Comparison of ENCODE assay signal across 8 cellular contexts in the genomic region with DNA sequence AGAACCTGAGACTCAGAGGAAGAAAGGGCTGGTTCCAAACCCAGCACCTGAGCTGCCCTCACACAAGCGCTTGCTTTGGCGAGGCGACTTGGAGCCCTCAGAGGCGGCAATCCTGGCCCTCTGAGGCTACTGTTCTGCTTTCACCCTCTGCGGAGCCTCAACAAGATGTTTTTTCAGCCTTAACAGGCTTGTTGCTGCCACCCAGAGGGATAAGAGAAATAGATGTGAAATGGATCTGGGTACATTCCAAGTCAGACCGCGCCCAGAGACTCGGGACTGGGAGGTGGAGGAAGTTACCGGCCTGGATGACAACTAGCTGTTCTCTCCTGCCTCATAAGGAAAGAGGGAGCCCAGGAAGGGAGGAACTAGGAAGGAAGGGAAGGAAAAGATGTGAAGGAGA.
DNase-seq lines count a peak whose midpoint lies in the region; ATAC-seq and TF ChIP-seq lines count a peak whose summit lies in the region.

No MANE protein-coding gene starts in this region.

- peak; percentile 86 for ATAC-seq in GM23338
- ATAC-seq in heart left ventricle: peak in 3 of 4 donors; percentile 47 to 65 (median 49)
- ATAC-seq in HG03095 (IDR thresholded peaks at IDR 0.05; ENCODE audit: unreplicated experiment): no peak
- ATAC-seq in HG03025 (IDR thresholded peaks at IDR 0.05; ENCODE audit: low FRiP score, unreplicated experiment): no peak

- H3K4me3 ChIP-seq in GM23338 (no peak overlapping the region), heart left ventricle (no peak overlapping the region), sigmoid colon (no peak overlapping the region), coronary artery (no peak overlapping the region)

- H3K79me2 ChIP-seq in GM23338 (replicated peaks; ENCODE audit: insufficient read depth): no peaks in the 10 kb centered on the region

- 51 to 61% (median 56%) methylated on average over 9 of the region's 9 CpGs for WGBS in heart left ventricle, 4 donors
- 14 to 56% methylated on average over 9 of the region's 9 CpGs for WGBS in sigmoid colon, 2 donors

- H3K27me3 ChIP-seq in GM23338 (ENCODE audit: insufficient read depth): no peaks in the 10 kb centered on the region
- H3K27me3 ChIP-seq in heart left ventricle: no peaks in the 10 kb centered on the region
- H3K27me3 ChIP-seq in sigmoid colon: no peaks in the 10 kb centered on the region

- TF ChIP-seq POLR2A in heart left ventricle (IDR thresholded peaks at IDR 0.05): no peak
- no peak for TF ChIP-seq POLR2A in sigmoid colon (IDR thresholded peaks at IDR 0.05)

- peak in 1 of 4 donors; percentile 9 for TF ChIP-seq EP300 in sigmoid colon (IDR thresholded peaks at IDR 0.05)

- H3K36me3 ChIP-seq in GM23338 (ENCODE audit: insufficient read depth) (no peaks in the 10 kb centered on the region), heart left ventricle (peaks cover 0 to 34% (median 3%) of the 10 kb centered on the region in 9 donors), sigmoid colon (no peaks in the 10 kb centered on the region)

- no peaks in the 10 kb centered on the region for H3K9me3 ChIP-seq in heart left ventricle
- H3K9me3 ChIP-seq in sigmoid colon: no peaks in the 10 kb centered on the region

- H3K27me3 Mint-ChIP-seq in GM23338 (ENCODE audit: insufficient read depth, low read depth, poor library complexity): peaks cover 5% of the 10 kb centered on the region

- no peak overlapping the region for H3K4me2 ChIP-seq in GM23338

- peak; percentile 60 for DNase-seq in GM23338 (ENCODE audit: low spot score)
- peak; percentile 32 for DNase-seq in SW480 (ENCODE audit: low spot score)
- DNase-seq in heart left ventricle: peak in 1 of 5 donors; percentile 33
- peak; percentile 93 for DNase-seq in sigmoid colon
- DNase-seq in activated naive CD4-positive, alpha-beta T cell treated with Interleukin-2 at 50 U/mL for 16 hours: no peak
- DNase-seq in coronary artery (ENCODE audit: low spot score): no peak

- TF ChIP-seq CTCF in GM23338 (conservative IDR thresholded peaks at IDR 0.05; ENCODE audit: low read depth in 2 of 2) (peak; percentile 27 to 46; a peak in 3 of 4 replicates), heart left ventricle (IDR thresholded peaks at IDR 0.05) (peak in 5 of 12 donors; percentile 9 to 32 (median 23)), sigmoid colon (IDR thresholded peaks at IDR 0.05) (peak in 2 of 4 experiments; percentile 20 to 28), coronary artery (IDR thresholded peaks at IDR 0.05) (no peak)

- H3K9me2 ChIP-seq in GM23338 (ENCODE audit: insufficient read depth): peaks cover 5% of the 10 kb centered on the region; the same call in 1 of the 2 replicates

- 0 out of 2 replicates have a peak, but pooled peaks cover 6% of the 10 kb centered on the region for H3K4me1 ChIP-seq in GM23338 (ENCODE audit: insufficient read depth)
- H3K4me1 ChIP-seq in heart left ventricle: peaks cover 0 to 12% (median 0%) of the 10 kb centered on the region in 12 donors
- peaks cover 0 to 28% (median 19%) of the 10 kb centered on the region in 4 donors for H3K4me1 ChIP-seq in sigmoid colon

- H4K20me1 ChIP-seq in GM23338 (replicated peaks; ENCODE audit: insufficient read depth): no peaks in the 10 kb centered on the region

- H3K27ac Mint-ChIP-seq in GM23338: no peak overlapping the region

- H3K27ac ChIP-seq in GM23338 (ENCODE audit: low read depth) (no peak overlapping the region), heart left ventricle (peak overlapping the region in 1 of 12 donors; percentile 21), sigmoid colon (peak overlapping the region; percentile 27 to 68 (median 55)), coronary artery (no peak overlapping the region)

- H3K9me3 Mint-ChIP-seq in GM23338: no peaks in the 10 kb centered on the region

- H2AFZ ChIP-seq in GM23338: no peak overlapping the region

- H3K36me3 Mint-ChIP-seq in GM23338 (ENCODE audit: low read depth): no peaks in the 10 kb centered on the region

- H3K4me3 Mint-ChIP-seq in GM23338: no peak overlapping the region

- no peaks in the 10 kb centered on the region for H3F3A ChIP-seq in GM23338 (replicated peaks; ENCODE audit: low read depth)

- intact Hi-C loops in heart left ventricle (cut with DNase I) (no loop called here), sigmoid colon (cut with DNase I) (loop anchor here (10.0 kb wide), 1 partner anchor 422 kb away; no protein-coding TSS in a partner anchor)

- H3K4me1 Mint-ChIP-seq in GM23338: peaks cover 10% of the 10 kb centered on the region

TF ChIP-seq in GM23338, 12 proteins besides CTCF, POLR2A, EP300 and RAD21:
- TF ChIP-seq ZNF114 (CRISPR knock-in tag; IDR thresholded peaks at IDR 0.05): no peak
- no peak for TF ChIP-seq CREB1 (CRISPR knock-in tag; IDR thresholded peaks at IDR 0.05; ENCODE audit: low read depth)

Comparison
In these comparisons a context has a peak if more than half of its experiments do, and no peak if none do; other contexts are left out.
1. ATAC-seq: peak in GM23338 (single experiment) and heart left ventricle (3 of 4); none in HG03095 (single experiment) and HG03025 (single experiment).
2. DNase-seq: peak in GM23338 (single experiment), SW480 (single experiment) and sigmoid colon (single experiment); none in activated naive CD4-positive, alpha-beta T cell treated with Interleukin-2 at 50 U/mL for 16 hours (single experiment) and coronary artery (single experiment).
3. H3K27ac ChIP-seq: peak in sigmoid colon (4 of 4); none in GM23338 (single experiment) and coronary artery (0 of 2).